1 cellular context compared by ENCODE assay signal in the genomic region with DNA sequence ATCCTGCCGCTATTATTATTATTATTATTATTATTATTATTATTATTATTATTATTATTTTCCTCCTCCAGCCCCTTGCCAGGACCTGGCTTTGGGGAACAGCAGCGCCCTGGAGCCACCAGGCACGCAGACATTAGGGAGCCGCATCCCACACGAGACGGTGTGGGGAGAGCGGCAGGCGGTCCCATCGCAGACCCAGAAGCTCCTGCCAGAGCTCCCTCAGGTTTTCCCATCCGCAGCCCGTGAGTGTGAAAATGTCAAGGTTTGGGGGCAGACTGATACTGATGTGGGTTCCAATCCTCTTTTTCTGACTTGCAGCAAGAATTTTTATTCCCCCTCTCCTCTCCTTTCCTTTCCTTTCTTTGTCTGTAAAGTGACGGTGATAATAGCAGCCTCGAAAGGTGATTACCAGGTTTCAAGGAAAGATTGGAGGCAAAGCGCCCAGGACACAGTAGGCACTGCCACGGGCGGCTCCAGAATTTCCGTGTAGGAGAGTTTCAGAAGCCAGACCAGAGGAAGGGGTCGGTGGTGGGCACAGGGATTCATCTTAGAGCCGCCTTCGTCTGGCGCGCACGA.
A peak's percentile ranks its signal among the peaks of the same experiment; 100 is the strongest.
TF ChIP-seq lines count a peak whose summit lies in the region.

No MANE protein-coding gene starts in this region.

TF ChIP-seq in GM23338, 12 proteins besides CTCF, POLR2A, EP300 and RAD21:
- TF ChIP-seq ZNF331 (CRISPR knock-in tag; IDR thresholded peaks at IDR 0.05; ENCODE audit: low read depth) (no peak), POLR2AphosphoS5 (IDR thresholded peaks at IDR 0.05; ENCODE audit: low read depth) (no peak), JUNB (IDR thresholded peaks at IDR 0.05; ENCODE audit: unreplicated experiment) (no peak), CREB1 (CRISPR knock-in tag; IDR thresholded peaks at IDR 0.05; ENCODE audit: low read depth) (no peak), EZH2 (IDR thresholded peaks at IDR 0.05; ENCODE audit: low read depth, unreplicated experiment) (peak; percentile 67), STAT1 (IDR thresholded peaks at IDR 0.05; ENCODE audit: unreplicated experiment) (no peak), ZNF114 (CRISPR knock-in tag; IDR thresholded peaks at IDR 0.05) (no peak)
- TF ChIP-seq, protein P1, sequence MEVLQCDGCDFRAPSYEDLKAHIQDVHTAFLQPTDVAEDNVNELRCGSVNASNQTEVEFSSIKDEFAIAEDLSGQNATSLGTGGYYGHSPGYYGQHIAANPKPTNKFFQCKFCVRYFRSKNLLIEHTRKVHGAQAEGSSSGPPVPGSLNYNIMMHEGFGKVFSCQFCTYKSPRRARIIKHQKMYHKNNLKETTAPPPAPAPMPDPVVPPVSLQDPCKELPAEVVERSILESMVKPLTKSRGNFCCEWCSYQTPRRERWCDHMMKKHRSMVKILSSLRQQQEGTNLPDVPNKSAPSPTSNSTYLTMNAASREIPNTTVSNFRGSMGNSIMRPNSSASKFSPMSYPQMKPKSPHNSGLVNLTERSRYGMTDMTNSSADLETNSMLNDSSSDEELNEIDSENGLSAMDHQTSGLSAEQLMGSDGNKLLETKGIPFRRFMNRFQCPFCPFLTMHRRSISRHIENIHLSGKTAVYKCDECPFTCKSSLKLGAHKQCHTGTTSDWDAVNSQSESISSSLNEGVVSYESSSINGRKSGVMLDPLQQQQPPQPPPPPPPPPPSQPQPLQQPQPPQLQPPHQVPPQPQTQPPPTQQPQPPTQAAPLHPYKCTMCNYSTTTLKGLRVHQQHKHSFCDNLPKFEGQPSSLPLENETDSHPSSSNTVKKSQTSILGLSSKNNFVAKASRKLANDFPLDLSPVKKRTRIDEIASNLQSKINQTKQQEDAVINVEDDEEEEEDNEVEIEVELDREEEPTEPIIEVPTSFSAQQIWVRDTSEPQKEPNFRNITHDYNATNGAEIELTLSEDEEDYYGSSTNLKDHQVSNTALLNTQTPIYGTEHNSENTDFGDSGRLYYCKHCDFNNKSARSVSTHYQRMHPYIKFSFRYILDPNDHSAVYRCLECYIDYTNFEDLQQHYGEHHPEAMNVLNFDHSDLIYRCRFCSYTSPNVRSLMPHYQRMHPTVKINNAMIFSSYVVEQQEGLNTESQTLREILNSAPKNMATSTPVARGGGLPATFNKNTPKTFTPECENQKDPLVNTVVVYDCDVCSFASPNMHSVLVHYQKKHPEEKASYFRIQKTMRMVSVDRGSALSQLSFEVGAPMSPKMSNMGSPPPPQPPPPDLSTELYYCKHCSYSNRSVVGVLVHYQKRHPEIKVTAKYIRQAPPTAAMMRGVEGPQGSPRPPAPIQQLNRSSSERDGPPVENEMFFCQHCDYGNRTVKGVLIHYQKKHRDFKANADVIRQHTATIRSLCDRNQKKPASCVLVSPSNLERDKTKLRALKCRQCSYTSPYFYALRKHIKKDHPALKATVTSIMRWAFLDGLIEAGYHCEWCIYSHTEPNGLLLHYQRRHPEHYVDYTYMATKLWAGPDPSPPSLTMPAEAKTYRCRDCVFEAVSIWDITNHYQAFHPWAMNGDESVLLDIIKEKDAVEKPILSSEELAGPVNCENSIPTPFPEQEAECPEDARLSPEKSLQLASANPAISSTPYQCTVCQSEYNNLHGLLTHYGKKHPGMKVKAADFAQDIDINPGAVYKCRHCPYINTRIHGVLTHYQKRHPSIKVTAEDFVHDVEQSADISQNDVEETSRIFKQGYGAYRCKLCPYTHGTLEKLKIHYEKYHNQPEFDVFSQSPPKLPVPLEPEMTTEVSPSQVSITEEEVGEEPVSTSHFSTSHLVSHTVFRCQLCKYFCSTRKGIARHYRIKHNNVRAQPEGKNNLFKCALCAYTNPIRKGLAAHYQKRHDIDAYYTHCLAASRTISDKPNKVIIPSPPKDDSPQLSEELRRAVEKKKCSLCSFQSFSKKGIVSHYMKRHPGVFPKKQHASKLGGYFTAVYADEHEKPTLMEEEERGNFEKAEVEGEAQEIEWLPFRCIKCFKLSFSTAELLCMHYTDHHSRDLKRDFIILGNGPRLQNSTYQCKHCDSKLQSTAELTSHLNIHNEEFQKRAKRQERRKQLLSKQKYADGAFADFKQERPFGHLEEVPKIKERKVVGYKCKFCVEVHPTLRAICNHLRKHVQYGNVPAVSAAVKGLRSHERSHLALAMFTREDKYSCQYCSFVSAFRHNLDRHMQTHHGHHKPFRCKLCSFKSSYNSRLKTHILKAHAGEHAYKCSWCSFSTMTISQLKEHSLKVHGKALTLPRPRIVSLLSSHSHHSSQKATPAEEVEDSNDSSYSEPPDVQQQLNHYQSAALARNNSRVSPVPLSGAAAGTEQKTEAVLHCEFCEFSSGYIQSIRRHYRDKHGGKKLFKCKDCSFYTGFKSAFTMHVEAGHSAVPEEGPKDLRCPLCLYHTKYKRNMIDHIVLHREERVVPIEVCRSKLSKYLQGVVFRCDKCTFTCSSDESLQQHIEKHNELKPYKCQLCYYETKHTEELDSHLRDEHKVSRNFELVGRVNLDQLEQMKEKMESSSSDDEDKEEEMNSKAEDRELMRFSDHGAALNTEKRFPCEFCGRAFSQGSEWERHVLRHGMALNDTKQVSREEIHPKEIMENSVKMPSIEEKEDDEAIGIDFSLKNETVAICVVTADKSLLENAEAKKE (CRISPR knock-in tag; IDR thresholded peaks at IDR 0.05), result no peak
- TF ChIP-seq, protein P2, sequence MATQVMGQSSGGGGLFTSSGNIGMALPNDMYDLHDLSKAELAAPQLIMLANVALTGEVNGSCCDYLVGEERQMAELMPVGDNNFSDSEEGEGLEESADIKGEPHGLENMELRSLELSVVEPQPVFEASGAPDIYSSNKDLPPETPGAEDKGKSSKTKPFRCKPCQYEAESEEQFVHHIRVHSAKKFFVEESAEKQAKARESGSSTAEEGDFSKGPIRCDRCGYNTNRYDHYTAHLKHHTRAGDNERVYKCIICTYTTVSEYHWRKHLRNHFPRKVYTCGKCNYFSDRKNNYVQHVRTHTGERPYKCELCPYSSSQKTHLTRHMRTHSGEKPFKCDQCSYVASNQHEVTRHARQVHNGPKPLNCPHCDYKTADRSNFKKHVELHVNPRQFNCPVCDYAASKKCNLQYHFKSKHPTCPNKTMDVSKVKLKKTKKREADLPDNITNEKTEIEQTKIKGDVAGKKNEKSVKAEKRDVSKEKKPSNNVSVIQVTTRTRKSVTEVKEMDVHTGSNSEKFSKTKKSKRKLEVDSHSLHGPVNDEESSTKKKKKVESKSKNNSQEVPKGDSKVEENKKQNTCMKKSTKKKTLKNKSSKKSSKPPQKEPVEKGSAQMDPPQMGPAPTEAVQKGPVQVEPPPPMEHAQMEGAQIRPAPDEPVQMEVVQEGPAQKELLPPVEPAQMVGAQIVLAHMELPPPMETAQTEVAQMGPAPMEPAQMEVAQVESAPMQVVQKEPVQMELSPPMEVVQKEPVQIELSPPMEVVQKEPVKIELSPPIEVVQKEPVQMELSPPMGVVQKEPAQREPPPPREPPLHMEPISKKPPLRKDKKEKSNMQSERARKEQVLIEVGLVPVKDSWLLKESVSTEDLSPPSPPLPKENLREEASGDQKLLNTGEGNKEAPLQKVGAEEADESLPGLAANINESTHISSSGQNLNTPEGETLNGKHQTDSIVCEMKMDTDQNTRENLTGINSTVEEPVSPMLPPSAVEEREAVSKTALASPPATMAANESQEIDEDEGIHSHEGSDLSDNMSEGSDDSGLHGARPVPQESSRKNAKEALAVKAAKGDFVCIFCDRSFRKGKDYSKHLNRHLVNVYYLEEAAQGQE (IDR thresholded peaks at IDR 0.05; ENCODE audit: unreplicated experiment), result no peak
